In genomic region chr12:121898287-121898686, GRCh38 we compare ENCODE assay signal across 29 cellular contexts. TPM values are rescaled to one million over a fixed set of nuclear protein-coding genes. Genes with fewer than 3 reads are reported as not detected.
"Had no signal": no experiment of that assay in that cellular context is flagged by ENCODE, and none has a peak within 500 bp of the region (broad histone marks: within the 10 kb centered on the region; RNA-seq: fewer than 3 reads in every experiment).

No MANE protein-coding gene starts in this region.

- H3K9me3 ChIP-seq: ascending aorta, breast epithelium had no signal

- H3K4me3 ChIP-seq: ascending aorta, breast epithelium, cardiac muscle cell, coronary artery, dorsolateral prefrontal cortex had no signal

- DNase-seq: activated CD4-positive, alpha-beta memory T cell treated with anti-CD3 and anti-CD28 coated beads for 36 hours; activated CD4-positive, alpha-beta T cell treated with anti-CD3 and anti-CD28 coated beads for 1 hour; activated CD4-positive, alpha-beta T cell treated with anti-CD3 and anti-CD28 coated beads for 4 hours; activated CD4-positive, alpha-beta T cell treated with anti-CD3 and anti-CD28 coated beads, Interleukin-2, amount 50 U/mL, for 1 hour; activated CD8-positive, alpha-beta memory T cell treated with anti-CD3 and anti-CD28 coated beads, Interleukin-2, amount 10 ng/mL, durations not matched to agents 7 days and 5 days; activated CD8-positive, alpha-beta memory T cell treated with anti-CD3 and anti-CD28 coated beads, Interleukin-2, amount 50 U/mL, for 4 hours; activated CD8-positive, alpha-beta T cell treated with anti-CD3 and anti-CD28 coated beads, Interleukin-2, amount 10 ng/mL, durations not matched to agents 7 days and 5 days; activated effector memory CD4-positive, alpha-beta T cell treated with anti-CD3 and anti-CD28 coated beads, Interleukin-2, amount 50 U/mL, for 16 hours; activated naive CD4-positive, alpha-beta T cell treated with anti-CD3 and anti-CD28 coated beads for 36 hours; activated naive CD8-positive, alpha-beta T cell treated with anti-CD3 and anti-CD28 coated beads for 36 hours; activated naive CD8-positive, alpha-beta T cell treated with anti-CD3 and anti-CD28 coated beads, Interleukin-2, amount 50 U/mL, for 24 hours; activated T-cell treated with anti-CD3 and anti-CD28 coated beads, Interleukin-2, amount 50 U/mL, for 1 hour; activated T-cell treated with anti-CD3 and anti-CD28 coated beads, Interleukin-2, amount 50 U/mL, for 48 hours; central memory CD4-positive, alpha-beta T cell; cerebellar nuclear complex; dorsolateral prefrontal cortex; effector memory CD4-positive, alpha-beta T cell; endodermal cell; head of caudate nucleus; T-helper 2 cell had no signal

- H3K27me3 ChIP-seq: ascending aorta, breast epithelium, cardiac muscle cell, dorsolateral prefrontal cortex had no signal

- H3K27ac ChIP-seq: ascending aorta, breast epithelium, cardiac muscle cell, coronary artery had no signal

RNA-seq across cellular contexts. Expression of gene HPD, which starts 39.6 kb away (rescaled TPM):
- total RNA-seq: activated CD4-positive, alpha-beta memory T cell treated with anti-CD3 and anti-CD28 coated beads for 36 hours; activated CD8-positive, alpha-beta memory T cell treated with anti-CD3 and anti-CD28 coated beads for 36 hours; activated CD8-positive, alpha-beta memory T cell treated with anti-CD3 and anti-CD28 coated beads, Interleukin-2, amount 10 ng/mL, durations not matched to agents 7 days and 5 days; activated CD8-positive, alpha-beta T cell treated with anti-CD3 and anti-CD28 coated beads, Interleukin-2, amount 10 ng/mL, durations not matched to agents 7 days and 5 days; activated naive CD4-positive, alpha-beta T cell treated with anti-CD3 and anti-CD28 coated beads for 36 hours; activated naive CD8-positive, alpha-beta T cell treated with anti-CD3 and anti-CD28 coated beads for 36 hours; activated T-helper 1 cell treated with anti-CD3 and anti-CD28 coated beads, Interleukin-12 subunit alpha, Interleukin-12 subunit beta, Interleukin-2, Interleukin-4 antibody, amounts not matched to agents 30 ng/mL and 10 ng/mL and 1 ng/mL, durations not matched to agents 14 hours and 24 hours and 36 hours; activated T-helper 2 cell treated with anti-CD3 and anti-CD28 coated beads, Interferon-gamma antibody, Interleukin-2, Interleukin-4, amounts not matched to agents 10 μg/mL and 5 μg/mL and 100 μg/mL, durations not matched to agents 14 hours and 24 hours and 36 hours; cardiac muscle cell; frontal cortex; T-helper 1 cell treated with Interleukin-12 subunit alpha and Interleukin-12 subunit beta and Interleukin-4 antibody, amounts not matched to agents 30 ng/mL and 1 ng/mL, for 36 hours had no signal
- polyA plus RNA-seq: cardiac muscle cell had no signal
